Comparison of ENCODE assay signal across 12 cellular contexts in the genomic region with DNA sequence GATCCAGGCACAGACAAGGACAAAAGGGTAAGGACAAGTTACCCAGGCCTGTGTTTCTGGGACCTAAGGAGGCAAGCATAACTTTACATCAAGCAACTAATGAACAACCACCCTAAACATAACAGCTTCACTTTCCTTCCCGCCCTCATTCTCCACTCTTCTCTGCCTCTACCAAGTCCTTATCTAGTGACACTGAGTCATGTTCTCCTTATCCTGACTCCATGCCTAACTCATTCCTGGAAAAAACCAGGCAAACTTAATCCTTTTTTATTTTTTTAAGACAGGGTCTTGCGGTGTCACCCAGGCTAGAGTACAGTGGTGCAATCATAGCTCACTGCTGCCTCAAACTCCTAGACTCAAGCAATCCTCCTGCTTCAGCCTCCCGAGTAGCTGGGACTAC.
"Had no signal": no experiment of that assay in that cellular context is flagged by ENCODE, and none has a peak within 500 bp of the region (broad histone marks: within the 10 kb centered on the region; RNA-seq: fewer than 3 reads in every experiment).

No MANE protein-coding gene starts in this region.

- H3K36me3 ChIP-seq: upper lobe of right lung had no signal

- H3K9me3 ChIP-seq: left lung, testis, upper lobe of right lung had no signal

- DNase-seq: activated CD4-positive, alpha-beta T cell treated with anti-CD3 and anti-CD28 coated beads for 36 hours; activated naive CD4-positive, alpha-beta T cell treated with anti-CD3 and anti-CD28 coated beads, Interleukin-2, amount 50 U/mL, for 16 hours; amniotic stem cell; left lung; stimulated activated CD4-positive, alpha-beta T cell treated with anti-CD3 and anti-CD28 coated beads, Interleukin-4, amount 100 ng/mL, for 24 hours; testis; upper lobe of right lung had no signal

- FAIRE-seq: bronchial epithelial cell, keratinocyte had no signal

- H3K27me3 ChIP-seq: left lung, testis, upper lobe of right lung had no signal

- H3K4me3 Mint-ChIP-seq: activated CD4-positive, alpha-beta T cell treated with anti-CD3 and anti-CD28 coated beads for 36 hours; natural killer cell treated with Interleukin-12 subunit alpha and Interleukin-12 subunit beta and Interleukin-15 and Interleukin-18, amount 100 ng/mL, for 72 hours; stimulated activated naive CD8-positive, alpha-beta T cell treated with anti-CD3 and anti-CD28 coated beads, Interleukin-15, Interleukin-2, amounts not matched to agents 100 ng/mL and 50 ng/mL, for 24 hours had no signal

- ATAC-seq: activated CD4-positive, alpha-beta T cell treated with anti-CD3 and anti-CD28 coated beads for 36 hours; left lung; natural killer cell treated with Interleukin-12 subunit alpha and Interleukin-12 subunit beta and Interleukin-15 and Interleukin-18, amount 100 ng/mL, for 72 hours; upper lobe of right lung had no signal

- H3K4me3 ChIP-seq: left lung, testis, upper lobe of right lung had no signal

- H3K27ac ChIP-seq: left lung, testis, upper lobe of right lung had no signal

- H3K27me3 Mint-ChIP-seq: activated CD4-positive, alpha-beta T cell treated with anti-CD3 and anti-CD28 coated beads for 36 hours; natural killer cell treated with Interleukin-12 subunit alpha and Interleukin-12 subunit beta and Interleukin-15 and Interleukin-18, amount 100 ng/mL, for 72 hours; stimulated activated naive CD8-positive, alpha-beta T cell treated with anti-CD3 and anti-CD28 coated beads, Interleukin-15, Interleukin-2, amounts not matched to agents 100 ng/mL and 50 ng/mL, for 24 hours had no signal

- H3K9me3 Mint-ChIP-seq: activated T-helper 2 cell treated with anti-CD3 and anti-CD28 coated beads, Interferon-gamma antibody, Interleukin-2, Interleukin-4, amounts not matched to agents 10 μg/mL and 5 μg/mL and 100 μg/mL, durations not matched to agents 14 hours and 24 hours and 36 hours; natural killer cell treated with Interleukin-12 subunit alpha and Interleukin-12 subunit beta and Interleukin-15 and Interleukin-18, amount 100 ng/mL, for 72 hours had no signal

- H3K27ac Mint-ChIP-seq: activated CD4-positive, alpha-beta T cell treated with anti-CD3 and anti-CD28 coated beads for 36 hours; activated T-helper 2 cell treated with anti-CD3 and anti-CD28 coated beads, Interferon-gamma antibody, Interleukin-2, Interleukin-4, amounts not matched to agents 10 μg/mL and 5 μg/mL and 100 μg/mL, durations not matched to agents 14 hours and 24 hours and 36 hours; stimulated activated naive CD8-positive, alpha-beta T cell treated with anti-CD3 and anti-CD28 coated beads, Interleukin-15, Interleukin-2, amounts not matched to agents 100 ng/mL and 50 ng/mL, for 24 hours had no signal
